ENCODE assay signal across 18 cellular contexts in genomic region chr4:2578106-2578505, GRCh38. TPM values are rescaled to one million over a fixed set of nuclear protein-coding genes. Genes with fewer than 3 reads are reported as not detected.
DNase-seq lines count a peak whose midpoint lies in the region; ATAC-seq, FAIRE-seq and TF ChIP-seq lines count a peak whose summit lies in the region.
"Had no signal": no experiment of that assay in that cellular context is flagged by ENCODE, and none has a peak within 500 bp of the region (broad histone marks: within the 10 kb centered on the region; RNA-seq: fewer than 3 reads in every experiment).

No MANE protein-coding gene starts in this region.

- intact Hi-C loops in CD8-positive, alpha-beta T cell (cut with DNase I, micrococcal nuclease), result no loop called here
- intact Hi-C loops in K562 (cut with micrococcal nuclease), result no loop called here

- no peak for DNase-seq in CD8-positive, alpha-beta T cell
- DNase-seq in K562 (ENCODE audit: extremely low read depth in 1 of 4, low spot score in 3 of 4) (no peak), osteoblast (ENCODE audit: insufficient read length, low spot score, missing footprints) (peak; percentile 60), GM20000 (ENCODE audit: low spot score) (no peak), NCI-H1417 treated with DMSO at 0.1 percent for 48 hours (lab: John Stamatoyannopoulos, UW) (no peak), SHP77 treated with DMSO at 0.1 percent for 48 hours (lab: John Stamatoyannopoulos, UW) (no peak)
- DNase-seq: ACHN; AML-193; CD4-positive, alpha-beta T cell; DMS153; DMS79; GDM1; H9 had no signal

- in situ Hi-C loops in K562 (cut with MboI), result no loop called here

- peak overlapping the region; percentile 62 for H3K27ac Mint-ChIP-seq in CD8-positive, alpha-beta T cell
- H3K27ac Mint-ChIP-seq: CD4-positive, alpha-beta T cell; H9 had no signal

- H3K36me3 Mint-ChIP-seq in CD8-positive, alpha-beta T cell, result peaks cover 15% of the 10 kb centered on the region

- H3K79me2 ChIP-seq in K562 (ENCODE audit: control insufficient read depth, insufficient read depth, low read length), result peaks cover 90% of the 10 kb centered on the region
- H3K79me2 ChIP-seq in osteoblast (ENCODE audit: insufficient read depth, low read length), result peaks cover 99% of the 10 kb centered on the region

- no peak overlapping the region for H3K4me3 Mint-ChIP-seq in CD8-positive, alpha-beta T cell
- H3K4me3 Mint-ChIP-seq: CD4-positive, alpha-beta T cell; H9 had no signal

- peaks cover 54% of the 10 kb centered on the region for H3K4me1 Mint-ChIP-seq in CD8-positive, alpha-beta T cell (ENCODE audit: low read depth)

- H3K9me3 ChIP-seq in CD8-positive, alpha-beta T cell (ENCODE audit: low read length), result no peaks in the 10 kb centered on the region
- no peaks in the 10 kb centered on the region for H3K9me3 ChIP-seq in K562 (replicated peaks; ENCODE audit: control insufficient read depth, insufficient read depth, low read depth, low read length)
- H3K9me3 ChIP-seq in osteoblast (ENCODE audit: low read depth, low read length), result no peaks in the 10 kb centered on the region

- peaks cover 3% of the 10 kb centered on the region for H3K9me1 ChIP-seq in K562 (ENCODE audit: control insufficient read depth, insufficient read depth, low read length)

- peaks cover 10% of the 10 kb centered on the region; the same call in 1 of the 2 replicates for H4K20me1 ChIP-seq in K562 (replicated peaks; ENCODE audit: control insufficient read depth, insufficient read depth, low read length)
- peaks cover 70% of the 10 kb centered on the region for H4K20me1 ChIP-seq in osteoblast (ENCODE audit: insufficient read depth, low read length)

- POLR2A ChIA-PET in CD8-positive, alpha-beta T cell (lab: Charles Lee), result no interaction called here
- POLR2A ChIA-PET in K562 (lab: Yijun Ruan, JAX), result interaction anchor here (0.7 to 1.0 kb wide), 3 partner anchors 12 to 141 kb away, joined by 3 to 4 read pairs (median 3); no protein-coding TSS in a partner anchor

- no peak overlapping the region for H3K4me3 ChIP-seq in CD8-positive, alpha-beta T cell (ENCODE audit: low read depth, low read length)
- H3K4me3 ChIP-seq in K562 (no peak overlapping the region), osteoblast (ENCODE audit: insufficient read depth, low read length) (no peak overlapping the region)

- no peak overlapping the region for H2AFZ ChIP-seq in K562 (ENCODE audit: low read depth, low read length)
- H2AFZ ChIP-seq in osteoblast (ENCODE audit: low read length), result no peak overlapping the region

- FAIRE-seq in K562 (lab: Jason Lieb, UNC), result no peak
- FAIRE-seq: GM12892, GM18507, H1, HTR-8/SVneo had no signal

- H3K36me3 ChIP-seq in CD8-positive, alpha-beta T cell (ENCODE audit: insufficient read depth, low read length), result no peaks in the 10 kb centered on the region
- peaks cover 4% of the 10 kb centered on the region; the same call in 1 of the 3 replicates for H3K36me3 ChIP-seq in K562 (ENCODE audit: control insufficient read depth, insufficient read depth, low read length)
- peaks cover 4% of the 10 kb centered on the region for H3K36me3 ChIP-seq in osteoblast (ENCODE audit: insufficient read depth, low read length)

- CTCF ChIA-PET in CD8-positive, alpha-beta T cell (lab: Charles Lee), result interaction anchor here (0.9 to 1.0 kb wide), 3 partner anchors 10 to 29 kb away, joined by 3 to 5 read pairs (median 4); no protein-coding TSS in a partner anchor
- CTCF ChIA-PET in K562 (lab: Yijun Ruan, JAX; ENCODE audit: low intra/inter-chr PET ratio), result no interaction called here

- no peaks in the 10 kb centered on the region for H3K9me3 Mint-ChIP-seq in CD8-positive, alpha-beta T cell
- H3K9me3 Mint-ChIP-seq: CD4-positive, alpha-beta T cell had no signal

- no peaks in the 10 kb centered on the region for H3K27me3 ChIP-seq in CD8-positive, alpha-beta T cell (ENCODE audit: insufficient read depth, low read length)
- H3K27me3 ChIP-seq in K562 (ENCODE audit: control insufficient read depth in 2 of 2, insufficient read depth in 2 of 2, low read length in 2 of 2), result no peaks in the 10 kb centered on the region
- H3K27me3 ChIP-seq in osteoblast (ENCODE audit: insufficient read depth, low read length), result no peaks in the 10 kb centered on the region

- no peak for TF ChIP-seq EP300 in K562 (IDR thresholded peaks at IDR 0.05; ENCODE audit: low read length)

- H3K27me3 Mint-ChIP-seq in CD8-positive, alpha-beta T cell (ENCODE audit: low read depth), result no peaks in the 10 kb centered on the region
- H3K27me3 Mint-ChIP-seq: CD4-positive, alpha-beta T cell had no signal

- no peak for TF ChIP-seq RAD21 in K562 (CRISPR knock-in tag; conservative IDR thresholded peaks at IDR 0.05 in 1 of 2, IDR thresholded peaks at IDR 0.05 in 1 of 2)

- peaks cover 18% of the 10 kb centered on the region for H3K4me1 ChIP-seq in CD8-positive, alpha-beta T cell (ENCODE audit: insufficient read depth, low read length)
- H3K4me1 ChIP-seq in K562 (replicated peaks in 1 of 2; ENCODE audit: control insufficient read depth in 2 of 2, insufficient read depth in 2 of 2, low read length in 2 of 2) (peaks cover 0 to under 1% of the 10 kb centered on the region in 2 experiments; a peak in 3 of 5 replicates), osteoblast (ENCODE audit: insufficient read depth, low read length) (no peaks in the 10 kb centered on the region)

- 89% methylated on average over 4 of the region's 4 CpGs for WGBS in K562 (ENCODE audit: insufficient coverage, low coverage, missing lambda C conversion rate)

- no peak for TF ChIP-seq POLR2A in K562 (conservative IDR thresholded peaks at IDR 0.05)

- H3K27ac ChIP-seq in CD8-positive, alpha-beta T cell (ENCODE audit: low read depth, low read length), result no peak overlapping the region
- no peak overlapping the region for H3K27ac ChIP-seq in K562 (ENCODE audit: extremely low read depth, low read depth, low read length)
- no peak overlapping the region for H3K27ac ChIP-seq in osteoblast (ENCODE audit: low read depth, low read length)
- H3K27ac ChIP-seq: C4-2B had no signal

- H3K9ac ChIP-seq in K562 (ENCODE audit: insufficient read depth in 1 of 2, low read depth in 2 of 2, low read length in 2 of 2), result no peak overlapping the region

- no peak for ATAC-seq in CD8-positive, alpha-beta T cell
- ATAC-seq in K562, result no peak

- H3K4me2 ChIP-seq in K562 (ENCODE audit: insufficient read depth, low read length) (no peak overlapping the region), osteoblast (ENCODE audit: insufficient read depth, low read length) (no peak overlapping the region)

- TF ChIP-seq CTCF in CD8-positive, alpha-beta T cell (IDR thresholded peaks at IDR 0.05), result no peak
- TF ChIP-seq CTCF in K562 (IDR thresholded peaks at IDR 0.05 in 2 of 3, conservative IDR thresholded peaks at IDR 0.05 in 1 of 3; ENCODE audit: insufficient read depth in 2 of 3, low read depth in 1 of 3, low read length in 3 of 3) (no peak), osteoblast (IDR thresholded peaks at IDR 0.05; ENCODE audit: extremely low read depth, low read depth, low read length) (no peak), GM20000 (IDR thresholded peaks at IDR 0.05; ENCODE audit: extremely low read depth, missing control alignments) (no peak)

- BruUV-seq in K562 (replicated peaks; lab: Mats Ljungman, UMichigan), result no TSS peak

TF ChIP-seq in K562, 482 proteins besides CTCF, POLR2A, EP300 and RAD21:
- peak; percentile 51 for TF ChIP-seq ZNF316 (IDR thresholded peaks at IDR 0.05)
- 0 out of 2 replicates have a peak, but pooled peaks have one; percentile 10 for TF ChIP-seq MAFG (tag; conservative IDR thresholded peaks at IDR 0.05)
- no peak for TF ChIP-seq ATF4 (CRISPR knock-in tag; IDR thresholded peaks at IDR 0.05)

RNA-seq across cellular contexts. Expression of gene FAM193A, which starts 41.7 kb away (rescaled TPM):
- 10 to 100 TPM; 29.0 to 30.2 TPM for total RNA-seq in CD8-positive, alpha-beta T cell
- 72.1 and 83.0 TPM in 2 replicates for total RNA-seq in K562 (2011; cell fraction: chromatin; rRNA removed; ENCODE audit: low replicate concordance)
- 38.9 and 45.9 TPM in 2 replicates for total RNA-seq in K562 (2011; cell fraction: nucleolus; rRNA removed)
- 36.3 and 46.0 TPM in 2 replicates for total RNA-seq in K562 (2011; cell fraction: nucleoplasm; rRNA removed)
- total RNA-seq in K562 (2014; rRNA removed) (10.5 and 11.7 TPM in 2 replicates), K562 (2014; rRNA removed; fragmentation: Illumina TruSeq; extraction: Trizol) (8.5 and 9.2 TPM in 2 replicates), K562 (2015; rRNA removed; fragmentation: Illumina TruSeq; extraction: Trizol) (9.7 and 10.6 TPM in 2 replicates), K562 (2021) (23.8 and 24.6 TPM in 2 replicates), osteoblast (22.4 and 23.2 TPM in 2 replicates)
- polyA plus RNA-seq in K562 (2011; rRNA removed) (5.3 and 5.7 TPM in 2 replicates), K562 (2014; fragmentation: Illumina TruSeq; extraction: Trizol) (15.3 and 16.2 TPM in 2 replicates), K562 (2014; fragmentation: Nextera tagmentation; extraction: Ambion mirVana) (under 1 TPM; 0.46 to 0.55 TPM), K562 (2014; rRNA removed) (9.5 and 9.6 TPM in 2 replicates)
- 6.2 and 7.3 TPM in 2 replicates for polyA plus RNA-seq in K562 (2011; cell fraction: cytosol; rRNA removed)
- polyA plus RNA-seq in K562 (2011; cell fraction: nucleus; rRNA removed), result 15.6 and 25.6 TPM in 2 replicates
- polyA plus RNA-seq in K562 (2012), result 15.9 and 16.0 TPM in 2 replicates
- polyA minus RNA-seq in K562 (2011; rRNA and poly(A)+ RNA removed), result 13.8 and 14.6 TPM in 2 replicates
- polyA minus RNA-seq in K562 (2011; cell fraction: cytosol; rRNA and poly(A)+ RNA removed), result 16.5 and 17.6 TPM in 2 replicates
- polyA minus RNA-seq in K562 (2011; cell fraction: nucleus; rRNA and poly(A)+ RNA removed), result 16.0 and 19.1 TPM in 2 replicates
